ENCODE assay signal across 9 cellular contexts in genomic region chr11:10654211-10655150, GRCh38. TPM values are rescaled to one million over a fixed set of nuclear protein-coding genes. Genes with fewer than 3 reads are reported as not detected.
DNase-seq lines count a peak whose midpoint lies in the region; ATAC-seq and TF ChIP-seq lines count a peak whose summit lies in the region.
"Had no signal": no experiment of that assay in that cellular context is flagged by ENCODE, and none has a peak within 500 bp of the region (broad histone marks: within the 10 kb centered on the region; RNA-seq: fewer than 3 reads in every experiment).

No MANE protein-coding gene starts in this region.

- H3K9me3 Mint-ChIP-seq in naive B cell, result peaks cover 0 to 3% (median 0%) of the 10 kb centered on the region in 7 donors
- H3K9me3 Mint-ChIP-seq: stimulated activated naive CD8-positive, alpha-beta T cell treated with anti-CD3 and anti-CD28 coated beads, Interleukin-15, Interleukin-2, amounts not matched to agents 100 ng/mL and 50 ng/mL, for 24 hours had no signal

- no peaks in the 10 kb centered on the region for H4K20me1 ChIP-seq in DND-41 (ENCODE audit: insufficient read depth, low read length)

- H3K4me2 ChIP-seq in DND-41 (ENCODE audit: insufficient read depth, low read length), result no peak overlapping the region

- no peaks in the 10 kb centered on the region for H3K4me1 ChIP-seq in DND-41 (ENCODE audit: insufficient read depth, low read length)

- H3K9me3 ChIP-seq in DND-41 (ENCODE audit: insufficient read depth, low read length, severe bottlenecking), result no peaks in the 10 kb centered on the region

- H3K36me3 ChIP-seq in DND-41 (ENCODE audit: insufficient read depth, low read length), result no peaks in the 10 kb centered on the region

- H3K27me3 ChIP-seq in DND-41 (ENCODE audit: insufficient read depth, low read length, poor library complexity), result peaks cover 5% of the 10 kb centered on the region

- H3K27ac ChIP-seq in DND-41 (ENCODE audit: low read length) (no peak overlapping the region), VCaP (no peak overlapping the region)

- DNase-seq in DND-41 (peak; percentile 41), NCI-H1105 treated with DMSO at 0.1 percent for 48 hours (lab: John Stamatoyannopoulos, UW) (peak; percentile 52), naive B cell (peak; percentile 42)
- no peak for DNase-seq in stimulated activated naive CD4-positive, alpha-beta T cell treated with Interleukin-2 at 50 U/mL for 16 hours (lab: John Stamatoyannopoulos, UW)

- H3K27me3 Mint-ChIP-seq in naive B cell, result no peaks in the 10 kb centered on the region
- H3K27me3 Mint-ChIP-seq: stimulated activated naive CD8-positive, alpha-beta T cell treated with anti-CD3 and anti-CD28 coated beads, Interleukin-15, Interleukin-2, amounts not matched to agents 100 ng/mL and 50 ng/mL, for 24 hours had no signal

- H2AFZ ChIP-seq in DND-41 (ENCODE audit: low read depth, low read length), result peak overlapping the region; percentile 7; the same call in 1 of the 2 replicates

- TF ChIP-seq CTCF in DND-41 (IDR thresholded peaks at IDR 0.05; ENCODE audit: borderline replicate concordance, extremely low read depth, low read length, poor library complexity, severe bottlenecking) (peak; percentile 76), VCaP (conservative IDR thresholded peaks at IDR 0.05) (peak; percentile 69)

- no peak overlapping the region for H3K4me3 ChIP-seq in DND-41 (ENCODE audit: low read depth in 1 of 2, low read length in 2 of 2)

- no peak overlapping the region for H3K9ac ChIP-seq in DND-41 (ENCODE audit: low read depth, low read length)

- peaks cover 0 to 5% of the 10 kb centered on the region in 2 donors for H3K36me3 Mint-ChIP-seq in naive B cell

- H3K4me3 Mint-ChIP-seq in naive B cell, result peak overlapping the region in 4 of 8 donors; percentile 1 to 57 (median 14)
- H3K4me3 Mint-ChIP-seq: stimulated activated naive CD8-positive, alpha-beta T cell treated with anti-CD3 and anti-CD28 coated beads, Interleukin-15, Interleukin-2, amounts not matched to agents 100 ng/mL and 50 ng/mL, for 24 hours had no signal

- ATAC-seq in DND-41 (ENCODE audit: insufficient read depth, low read depth) (peak; percentile 85), GM21367 (IDR thresholded peaks at IDR 0.05; ENCODE audit: unreplicated experiment) (peak; percentile 37), esophagus mucosa (peak; percentile 61), naive B cell (ENCODE audit: low read depth in 2 of 2) (peak; percentile 77 to 88), GM21786 (IDR thresholded peaks at IDR 0.05; ENCODE audit: unreplicated experiment) (no peak)

- peaks cover 44 to 83% (median 59%) of the 10 kb centered on the region in 3 donors for H3K4me1 Mint-ChIP-seq in naive B cell

- H3K27ac Mint-ChIP-seq in naive B cell, result peak overlapping the region; percentile 16 to 69 (median 54)
- H3K27ac Mint-ChIP-seq: stimulated activated naive CD8-positive, alpha-beta T cell treated with anti-CD3 and anti-CD28 coated beads, Interleukin-15, Interleukin-2, amounts not matched to agents 100 ng/mL and 50 ng/mL, for 24 hours had no signal

- H3K79me2 ChIP-seq in DND-41 (ENCODE audit: insufficient read depth, low read length), result no peaks in the 10 kb centered on the region

RNA-seq across cellular contexts. Expression of gene IRAG1, which starts 39.1 kb away (rescaled TPM):
- 3.2 TPM for total RNA-seq in esophagus mucosa
- polyA plus RNA-seq in naive B cell (ENCODE audit: low read depth in 6 of 6), result 1 to 10 TPM in 2 of 6 donors, under 1 TPM in 4; 0.57 to 1.0 (median 0.78) TPM
